ENCODE assay signal across 1 cellular context in the genomic region with DNA sequence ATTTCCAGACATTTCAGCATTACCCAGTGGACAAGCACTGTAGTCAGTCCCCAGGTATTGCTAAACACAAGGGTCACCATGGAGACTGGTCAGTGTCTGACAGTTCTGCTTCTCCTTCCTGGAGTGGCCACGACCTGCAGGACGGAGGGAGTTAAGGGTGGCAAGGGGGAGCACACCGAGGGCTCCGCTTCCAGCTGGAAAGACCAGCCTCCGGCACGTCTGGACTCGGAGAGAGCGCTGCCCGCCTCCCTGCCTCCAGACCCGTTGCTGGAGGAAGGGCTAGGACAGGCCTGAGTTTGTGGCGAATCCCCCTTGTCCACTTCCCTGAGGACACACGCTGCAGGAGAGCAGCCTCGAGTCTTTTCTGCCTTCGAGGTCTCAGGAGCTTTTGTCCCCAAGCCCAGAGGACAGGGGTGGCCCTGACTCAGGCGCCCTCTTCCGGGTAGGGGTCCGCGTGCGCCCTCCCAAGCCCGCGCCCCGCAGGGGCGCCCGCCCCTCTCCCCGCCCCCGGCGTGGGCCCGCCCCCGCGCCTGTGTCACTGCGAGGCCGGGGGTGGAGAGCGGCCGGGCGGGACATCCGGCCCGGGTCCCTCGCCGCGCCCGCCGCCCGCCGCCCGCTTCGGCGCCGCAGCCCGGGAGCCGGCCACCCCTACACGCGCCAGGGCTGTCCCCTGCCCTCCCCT.
TF ChIP-seq lines count a peak whose summit lies in the region.

Gene CHST14 (plus strand): TSS at position 562 of the 682 bp plus-strand sequence. CDS start 230 bp downstream, outside the sequence.

TF ChIP-seq in HepG2, 621 proteins besides CTCF, POLR2A, EP300 and RAD21 (continued from another document and continues in another):
- TF ChIP-seq ZNF609 (CRISPR knock-in tag; IDR thresholded peaks at IDR 0.05; ENCODE audit: borderline replicate concordance): no peak
- TF ChIP-seq ZNF121 (CRISPR knock-in tag; IDR thresholded peaks at IDR 0.05): peak; percentile 32; the same call in 1 of the 2 replicates
- TF ChIP-seq GABPA (IDR thresholded peaks at IDR 0.05; ENCODE audit: low read depth, low read length): peak; percentile 65
- TF ChIP-seq GABPA (CRISPR knock-in tag; IDR thresholded peaks at IDR 0.05; ENCODE audit: low read depth): peak; percentile 19; the same call in 1 of the 2 replicates
- no peak for TF ChIP-seq ZNF576 (CRISPR knock-in tag; IDR thresholded peaks at IDR 0.05)
- TF ChIP-seq HMGA1 (CRISPR knock-in tag; conservative IDR thresholded peaks at IDR 0.05): no peak
- no peak for TF ChIP-seq MIER3 (CRISPR knock-in tag; IDR thresholded peaks at IDR 0.05; ENCODE audit: borderline replicate concordance)
- TF ChIP-seq MEIS1 (CRISPR knock-in tag; IDR thresholded peaks at IDR 0.05; ENCODE audit: borderline replicate concordance): no peak
- peak; percentile 26; the same call in 1 of the 2 replicates for TF ChIP-seq UBTF (CRISPR knock-in tag; IDR thresholded peaks at IDR 0.05)
- peak; percentile 52; the same call in 1 of the 2 replicates for TF ChIP-seq HNF1B (CRISPR knock-in tag; IDR thresholded peaks at IDR 0.05)
- TF ChIP-seq, protein P1, sequence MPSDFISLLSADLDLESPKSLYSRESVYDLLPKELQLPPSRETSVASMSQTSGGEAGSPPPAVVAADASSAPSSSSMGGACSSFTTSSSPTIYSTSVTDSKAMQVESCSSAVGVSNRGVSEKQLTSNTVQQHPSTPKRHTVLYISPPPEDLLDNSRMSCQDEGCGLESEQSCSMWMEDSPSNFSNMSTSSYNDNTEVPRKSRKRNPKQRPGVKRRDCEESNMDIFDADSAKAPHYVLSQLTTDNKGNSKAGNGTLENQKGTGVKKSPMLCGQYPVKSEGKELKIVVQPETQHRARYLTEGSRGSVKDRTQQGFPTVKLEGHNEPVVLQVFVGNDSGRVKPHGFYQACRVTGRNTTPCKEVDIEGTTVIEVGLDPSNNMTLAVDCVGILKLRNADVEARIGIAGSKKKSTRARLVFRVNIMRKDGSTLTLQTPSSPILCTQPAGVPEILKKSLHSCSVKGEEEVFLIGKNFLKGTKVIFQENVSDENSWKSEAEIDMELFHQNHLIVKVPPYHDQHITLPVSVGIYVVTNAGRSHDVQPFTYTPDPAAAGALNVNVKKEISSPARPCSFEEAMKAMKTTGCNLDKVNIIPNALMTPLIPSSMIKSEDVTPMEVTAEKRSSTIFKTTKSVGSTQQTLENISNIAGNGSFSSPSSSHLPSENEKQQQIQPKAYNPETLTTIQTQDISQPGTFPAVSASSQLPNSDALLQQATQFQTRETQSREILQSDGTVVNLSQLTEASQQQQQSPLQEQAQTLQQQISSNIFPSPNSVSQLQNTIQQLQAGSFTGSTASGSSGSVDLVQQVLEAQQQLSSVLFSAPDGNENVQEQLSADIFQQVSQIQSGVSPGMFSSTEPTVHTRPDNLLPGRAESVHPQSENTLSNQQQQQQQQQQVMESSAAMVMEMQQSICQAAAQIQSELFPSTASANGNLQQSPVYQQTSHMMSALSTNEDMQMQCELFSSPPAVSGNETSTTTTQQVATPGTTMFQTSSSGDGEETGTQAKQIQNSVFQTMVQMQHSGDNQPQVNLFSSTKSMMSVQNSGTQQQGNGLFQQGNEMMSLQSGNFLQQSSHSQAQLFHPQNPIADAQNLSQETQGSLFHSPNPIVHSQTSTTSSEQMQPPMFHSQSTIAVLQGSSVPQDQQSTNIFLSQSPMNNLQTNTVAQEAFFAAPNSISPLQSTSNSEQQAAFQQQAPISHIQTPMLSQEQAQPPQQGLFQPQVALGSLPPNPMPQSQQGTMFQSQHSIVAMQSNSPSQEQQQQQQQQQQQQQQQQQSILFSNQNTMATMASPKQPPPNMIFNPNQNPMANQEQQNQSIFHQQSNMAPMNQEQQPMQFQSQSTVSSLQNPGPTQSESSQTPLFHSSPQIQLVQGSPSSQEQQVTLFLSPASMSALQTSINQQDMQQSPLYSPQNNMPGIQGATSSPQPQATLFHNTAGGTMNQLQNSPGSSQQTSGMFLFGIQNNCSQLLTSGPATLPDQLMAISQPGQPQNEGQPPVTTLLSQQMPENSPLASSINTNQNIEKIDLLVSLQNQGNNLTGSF (CRISPR knock-in tag; IDR thresholded peaks at IDR 0.05): 0 out of 2 replicates have a peak, but pooled peaks have one; percentile 38
- peak; percentile 9; the same call in 1 of the 2 replicates for TF ChIP-seq STAG1 (CRISPR knock-in tag; IDR thresholded peaks at IDR 0.05)
- TF ChIP-seq, protein P2, sequence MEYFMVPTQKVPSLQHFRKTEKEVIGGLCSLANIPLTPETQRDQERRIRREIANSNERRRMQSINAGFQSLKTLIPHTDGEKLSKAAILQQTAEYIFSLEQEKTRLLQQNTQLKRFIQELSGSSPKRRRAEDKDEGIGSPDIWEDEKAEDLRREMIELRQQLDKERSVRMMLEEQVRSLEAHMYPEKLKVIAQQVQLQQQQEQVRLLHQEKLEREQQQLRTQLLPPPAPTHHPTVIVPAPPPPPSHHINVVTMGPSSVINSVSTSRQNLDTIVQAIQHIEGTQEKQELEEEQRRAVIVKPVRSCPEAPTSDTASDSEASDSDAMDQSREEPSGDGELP (IDR thresholded peaks at IDR 0.05; ENCODE audit: borderline replicate concordance, low read depth): 0 out of 2 replicates have a peak, but pooled peaks have one; percentile 12
- TF ChIP-seq POLR2G (IDR thresholded peaks at IDR 0.05; ENCODE audit: low read depth, low read length): peak; percentile 74
- 0 out of 2 replicates have a peak, but pooled peaks have one; percentile 27 for TF ChIP-seq PHF20 (CRISPR knock-in tag; IDR thresholded peaks at IDR 0.05)
- no peak for TF ChIP-seq ZNF7 (CRISPR knock-in tag; IDR thresholded peaks at IDR 0.05)
- TF ChIP-seq MAX (IDR thresholded peaks at IDR 0.05): peak; percentile 52; the same call in 1 of the 2 replicates
- TF ChIP-seq HOXA7 (CRISPR knock-in tag; IDR thresholded peaks at IDR 0.05): no peak
- peak; percentile 70 for TF ChIP-seq CBX1 (IDR thresholded peaks at IDR 0.05; ENCODE audit: low read depth)
- TF ChIP-seq ZFX (CRISPR knock-in tag; IDR thresholded peaks at IDR 0.05; ENCODE audit: low read depth): 0 out of 2 replicates have a peak, but pooled peaks have one; percentile 7
- peak; percentile 21; the same call in 1 of the 2 replicates for TF ChIP-seq DMAP1 (CRISPR knock-in tag; IDR thresholded peaks at IDR 0.05)
- TF ChIP-seq POLR2AphosphoS5 (IDR thresholded peaks at IDR 0.05; ENCODE audit: low read depth, low read length): peak; percentile 57
- peak; percentile 69 for TF ChIP-seq ELF1 (CRISPR knock-in tag; IDR thresholded peaks at IDR 0.05)
- TF ChIP-seq CSRNP2 (CRISPR knock-in tag; conservative IDR thresholded peaks at IDR 0.05; ENCODE audit: low read depth): no peak
- TF ChIP-seq ZNF337 (CRISPR knock-in tag; IDR thresholded peaks at IDR 0.05; ENCODE audit: borderline replicate concordance, low read depth): no peak
- peak; percentile 51 for TF ChIP-seq ELF3 (CRISPR knock-in tag; IDR thresholded peaks at IDR 0.05)
- TF ChIP-seq KDM6A (CRISPR knock-in tag; IDR thresholded peaks at IDR 0.05; ENCODE audit: low read depth): no peak
- peak; percentile 33 for TF ChIP-seq RBM22 (optimal IDR thresholded peaks at IDR 0.05; ENCODE audit: low read length)
- 0 out of 2 replicates have a peak, but pooled peaks have one; percentile 49 for TF ChIP-seq ZNF605 (CRISPR knock-in tag; IDR thresholded peaks at IDR 0.05)
- peak; percentile 8; the same call in 1 of the 2 replicates for TF ChIP-seq HNF4A (CRISPR knock-in tag; IDR thresholded peaks at IDR 0.05)
- TF ChIP-seq, protein P3, sequence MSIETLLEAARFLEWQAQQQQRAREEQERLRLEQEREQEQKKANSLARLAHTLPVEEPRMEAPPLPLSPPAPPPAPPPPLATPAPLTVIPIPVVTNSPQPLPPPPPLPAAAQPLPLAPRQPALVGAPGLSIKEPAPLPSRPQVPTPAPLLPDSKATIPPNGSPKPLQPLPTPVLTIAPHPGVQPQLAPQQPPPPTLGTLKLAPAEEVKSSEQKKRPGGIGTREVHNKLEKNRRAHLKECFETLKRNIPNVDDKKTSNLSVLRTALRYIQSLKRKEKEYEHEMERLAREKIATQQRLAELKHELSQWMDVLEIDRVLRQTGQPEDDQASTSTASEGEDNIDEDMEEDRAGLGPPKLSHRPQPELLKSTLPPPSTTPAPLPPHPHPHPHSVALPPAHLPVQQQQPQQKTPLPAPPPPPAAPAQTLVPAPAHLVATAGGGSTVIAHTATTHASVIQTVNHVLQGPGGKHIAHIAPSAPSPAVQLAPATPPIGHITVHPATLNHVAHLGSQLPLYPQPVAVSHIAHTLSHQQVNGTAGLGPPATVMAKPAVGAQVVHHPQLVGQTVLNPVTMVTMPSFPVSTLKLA (IDR thresholded peaks at IDR 0.05): no peak
- no peak for TF ChIP-seq ZNF83 (CRISPR knock-in tag; IDR thresholded peaks at IDR 0.05; ENCODE audit: borderline replicate concordance)
- TF ChIP-seq, protein P4, sequence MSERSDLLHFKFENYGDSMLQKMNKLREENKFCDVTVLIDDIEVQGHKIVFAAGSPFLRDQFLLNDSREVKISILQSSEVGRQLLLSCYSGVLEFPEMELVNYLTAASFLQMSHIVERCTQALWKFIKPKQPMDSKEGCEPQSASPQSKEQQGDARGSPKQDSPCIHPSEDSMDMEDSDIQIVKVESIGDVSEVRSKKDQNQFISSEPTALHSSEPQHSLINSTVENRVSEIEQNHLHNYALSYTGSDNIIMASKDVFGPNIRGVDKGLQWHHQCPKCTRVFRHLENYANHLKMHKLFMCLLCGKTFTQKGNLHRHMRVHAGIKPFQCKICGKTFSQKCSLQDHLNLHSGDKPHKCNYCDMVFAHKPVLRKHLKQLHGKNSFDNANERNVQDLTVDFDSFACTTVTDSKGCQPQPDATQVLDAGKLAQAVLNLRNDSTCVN (CRISPR knock-in tag; IDR thresholded peaks at IDR 0.05; ENCODE audit: borderline replicate concordance): peak; percentile 57; the same call in 1 of the 2 replicates
